16 cellular contexts compared by ENCODE assay signal in genomic region chr2:26541401-26542193, GRCh38.
DNase-seq lines count a peak whose midpoint lies in the region; TF ChIP-seq lines count a peak whose summit lies in the region.
"Had no signal": no experiment of that assay in that cellular context is flagged by ENCODE, and none has a peak within 500 bp of the region (broad histone marks: within the 10 kb centered on the region; RNA-seq: fewer than 3 reads in every experiment).

No MANE protein-coding gene starts in this region.

- H3K4me3 ChIP-seq in sigmoid colon: no peak overlapping the region
- H3K4me3 ChIP-seq: suprapubic skin had no signal

- TF ChIP-seq EP300 in sigmoid colon (IDR thresholded peaks at IDR 0.05): no peak

- H3K36me3 ChIP-seq in sigmoid colon: no peaks in the 10 kb centered on the region
- H3K36me3 ChIP-seq: suprapubic skin had no signal

- TF ChIP-seq CTCF in sigmoid colon (IDR thresholded peaks at IDR 0.05): no peak

- H3K27me3 ChIP-seq in sigmoid colon: no peaks in the 10 kb centered on the region

- H3K9me3 ChIP-seq in sigmoid colon: no peaks in the 10 kb centered on the region
- H3K9me3 ChIP-seq: suprapubic skin had no signal

- TF ChIP-seq POLR2A in sigmoid colon (IDR thresholded peaks at IDR 0.05): no peak

- intact Hi-C loops in sigmoid colon (cut with DNase I): no loop called here

- 30 to 70% methylated on average over 6 of the region's 6 CpGs for WGBS in sigmoid colon, 2 donors

- no peak overlapping the region for H3K27ac ChIP-seq in sigmoid colon
- H3K27ac ChIP-seq: suprapubic skin had no signal

- H3K4me1 ChIP-seq in sigmoid colon: no peaks in the 10 kb centered on the region
- H3K4me1 ChIP-seq: suprapubic skin had no signal

- DNase-seq in Daoy (ENCODE audit: low read depth): peak; percentile 40
- DNase-seq in NCI-H2029 (lab: John Stamatoyannopoulos, UW): peak; percentile 71
- DNase-seq in NCI-H774 (lab: John Stamatoyannopoulos, UW): peak; percentile 59
- peak; percentile 6 for DNase-seq in sigmoid colon
- no peak for DNase-seq in SKM-1 treated with dmso at 0.1 percent for 144 hours (lab: John Stamatoyannopoulos, UW; ENCODE audit: unreplicated experiment)
- no peak for DNase-seq in KG1 (lab: John Stamatoyannopoulos, UW)
- no peak for DNase-seq in GDM1 (lab: John Stamatoyannopoulos, UW)
- DNase-seq: activated CD4-positive, CD25-positive, alpha-beta regulatory T cell; erythroblast; Karpas-422; left ventricle myocardium superior; naive B cell; NCI-H446; SIG-M5; stimulated activated CD4-positive, alpha-beta T cell treated with anti-CD3 and anti-CD28 coated beads, Interleukin-4, amount 100 ng/mL, for 24 hours had no signal

Comparison
In these comparisons a context has a peak if more than half of its experiments do, and no peak if none do; other contexts are left out.
1. DNase-seq: peak in Daoy (single experiment), NCI-H2029 (single experiment), NCI-H774 (single experiment) and sigmoid colon (single experiment); none in SKM-1 treated with dmso at 0.1 percent for 144 hours (single experiment), KG1 (single experiment) and GDM1 (single experiment).